ENCODE assay signal across 15 cellular contexts in genomic region chr4:52529983-52530382, GRCh38.
DNase-seq lines count a peak whose midpoint lies in the region; ATAC-seq and TF ChIP-seq lines count a peak whose summit lies in the region.
"Had no signal": no experiment of that assay in that cellular context is flagged by ENCODE, and none has a peak within 500 bp of the region (broad histone marks: within the 10 kb centered on the region; RNA-seq: fewer than 3 reads in every experiment).

No MANE protein-coding gene starts in this region.

- peaks cover 5% of the 10 kb centered on the region for H3K36me3 Mint-ChIP-seq in chondrocyte (ENCODE audit: low read depth)
- H3K36me3 Mint-ChIP-seq in mesothelial cell of epicardium: no peaks in the 10 kb centered on the region
- H3K36me3 Mint-ChIP-seq: CD14-positive monocyte; CD4-positive, alpha-beta memory T cell had no signal

- H3K27me3 ChIP-seq in smooth muscle cell (ENCODE audit: low read depth) (no peaks in the 10 kb centered on the region), transverse colon (no peaks in the 10 kb centered on the region)

- peak; percentile 40 for TF ChIP-seq CTCF in chondrocyte (IDR thresholded peaks at IDR 0.05)
- peak; percentile 44 for TF ChIP-seq CTCF in mesothelial cell of epicardium (IDR thresholded peaks at IDR 0.05; ENCODE audit: unreplicated experiment)
- TF ChIP-seq CTCF in smooth muscle cell (IDR thresholded peaks at IDR 0.05; ENCODE audit: borderline replicate concordance, insufficient read depth, poor library complexity, severe bottlenecking): peak; percentile 7
- no peak for TF ChIP-seq CTCF in transverse colon (IDR thresholded peaks at IDR 0.05)

- in situ Hi-C loops in transverse colon (cut with MboI; ENCODE audit: low pct_ligation_motif_present in 1 of 4, low pct_unique_long_range_greater_than_20kb in 1 of 4, low sequenced_read_pairs in 3 of 4): no loop called here

- H3K4me2 ChIP-seq in smooth muscle cell: no peak overlapping the region

- WGBS in smooth muscle cell (ENCODE audit: low lambda C conversion rate): 94% methylated on average over 2 of the region's 2 CpGs
- WGBS in transverse colon (ENCODE audit: low coverage in 1 of 2), 2 donors: 81 to 96% methylated on average over 2 of the region's 2 CpGs

- no peak for ATAC-seq in GM21529 (IDR thresholded peaks at IDR 0.05; ENCODE audit: unreplicated experiment)

- H3K4me1 ChIP-seq in smooth muscle cell (ENCODE audit: low read depth): no peaks in the 10 kb centered on the region
- H3K4me1 ChIP-seq in transverse colon: no peaks in the 10 kb centered on the region

- H3K9me3 Mint-ChIP-seq in chondrocyte (ENCODE audit: low read depth) (peaks cover 16% of the 10 kb centered on the region), mesothelial cell of epicardium (peaks cover 18% of the 10 kb centered on the region)

- no peaks in the 10 kb centered on the region for H3F3A ChIP-seq in smooth muscle cell (ENCODE audit: low read depth)

- H3K4me1 Mint-ChIP-seq in chondrocyte (ENCODE audit: low read depth) (no peaks in the 10 kb centered on the region), mesothelial cell of epicardium (no peaks in the 10 kb centered on the region)
- H3K4me1 Mint-ChIP-seq: CD14-positive monocyte; CD4-positive, alpha-beta memory T cell had no signal

- H2AFZ ChIP-seq in smooth muscle cell (ENCODE audit: low read depth): no peak overlapping the region

- H3K27ac Mint-ChIP-seq in chondrocyte (ENCODE audit: unreplicated experiment) (no peak overlapping the region), mesothelial cell of epicardium (no peak overlapping the region)
- H3K27ac Mint-ChIP-seq: CD14-positive monocyte; CD4-positive, alpha-beta memory T cell had no signal

- H3K9me3 ChIP-seq in smooth muscle cell (replicated peaks; ENCODE audit: low read depth) (no peaks in the 10 kb centered on the region), transverse colon (no peaks in the 10 kb centered on the region)

- no peaks in the 10 kb centered on the region for H3K79me2 ChIP-seq in smooth muscle cell (ENCODE audit: low read depth)

- no peak for TF ChIP-seq EP300 in transverse colon (IDR thresholded peaks at IDR 0.05; ENCODE audit: low read depth)

- intact Hi-C loops in transverse colon (cut with DNase I; ENCODE audit: low total_unique reads): no loop called here

- H3K36me3 ChIP-seq in smooth muscle cell (ENCODE audit: low read depth): no peaks in the 10 kb centered on the region
- no peaks in the 10 kb centered on the region for H3K36me3 ChIP-seq in transverse colon

- H4K20me1 ChIP-seq in smooth muscle cell (ENCODE audit: low read depth): no peaks in the 10 kb centered on the region

- DNase-seq in chondrocyte (ENCODE audit: low spot score): no peak
- DNase-seq in mesothelial cell of epicardium (ENCODE audit: low spot score in 2 of 2, unreplicated experiment in 2 of 2): no peak
- no peak for DNase-seq in smooth muscle cell (lab: John Stamatoyannopoulos, UW; ENCODE audit: unreplicated experiment)
- DNase-seq in transverse colon: no peak
- no peak for DNase-seq in activated CD8-positive, alpha-beta memory T cell treated with anti-CD3 and anti-CD28 coated beads, Interleukin-2, amount 50 U/mL, for 48 hours
- DNase-seq: ACHN; AML-193; CD4-positive, alpha-beta memory T cell; DMS153; DMS79; GDM1; GOT3; H7 had no signal

- H3K27ac ChIP-seq in smooth muscle cell (ENCODE audit: low read depth) (no peak overlapping the region), transverse colon (no peak overlapping the region)

- H3K4me3 Mint-ChIP-seq in chondrocyte (ENCODE audit: unreplicated experiment) (no peak overlapping the region), mesothelial cell of epicardium (no peak overlapping the region)
- H3K4me3 Mint-ChIP-seq: CD14-positive monocyte; CD4-positive, alpha-beta memory T cell had no signal

- H3K4me3 ChIP-seq in smooth muscle cell: no peak overlapping the region
- no peak overlapping the region for H3K4me3 ChIP-seq in transverse colon

- H3K9ac ChIP-seq in smooth muscle cell (ENCODE audit: low read depth): no peak overlapping the region

- TF ChIP-seq POLR2A in transverse colon (IDR thresholded peaks at IDR 0.05): no peak

- H3K27me3 Mint-ChIP-seq in chondrocyte (ENCODE audit: low read depth) (peaks cover 9% of the 10 kb centered on the region), mesothelial cell of epicardium (ENCODE audit: low read depth) (no peaks in the 10 kb centered on the region)

Comparison
In these comparisons a context has a peak if more than half of its experiments do, and no peak if none do; other contexts are left out.
1. CTCF ChIP-seq: peak in chondrocyte (single experiment), mesothelial cell of epicardium (single experiment) and smooth muscle cell (single experiment); none in transverse colon (0 of 5).